Comparison of ENCODE assay signal across 1 cellular context in the genomic region with DNA sequence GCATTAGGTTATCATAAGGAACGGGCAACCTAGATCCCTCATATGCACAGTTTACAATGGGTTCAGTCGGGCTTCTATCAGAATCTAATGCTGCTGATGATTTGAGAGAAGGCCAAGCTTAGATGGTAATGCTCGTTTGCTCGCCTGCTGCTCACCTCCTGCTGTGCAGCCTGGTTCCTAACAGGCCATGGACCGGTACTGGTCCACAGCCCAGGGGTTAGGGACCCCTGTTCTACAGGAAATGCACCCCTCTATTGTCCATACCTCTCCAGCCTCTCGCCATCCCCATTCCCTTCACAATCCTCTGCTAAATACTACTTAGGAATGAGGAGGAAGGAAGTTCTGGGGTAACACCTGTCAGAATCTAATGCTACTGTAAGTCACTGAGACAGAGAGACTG.
TF ChIP-seq lines count a peak whose summit lies in the region.

No MANE protein-coding gene starts in this region.

TF ChIP-seq in IMR-90, 13 proteins besides CTCF, POLR2A, EP300 and RAD21:
- TF ChIP-seq MXI1 (IDR thresholded peaks at IDR 0.05; ENCODE audit: borderline replicate concordance, low read depth, low read length) (no peak), BHLHE40 (IDR thresholded peaks at IDR 0.05; ENCODE audit: low read depth, low read length) (no peak), CHD1 (IDR thresholded peaks at IDR 0.05; ENCODE audit: low read depth, low read length) (no peak), SMC3 (IDR thresholded peaks at IDR 0.05; ENCODE audit: low read depth, low read length) (no peak), NFE2L2 (IDR thresholded peaks at IDR 0.05; ENCODE audit: low read depth, low read length) (no peak), CEBPB (IDR thresholded peaks at IDR 0.05; ENCODE audit: low read depth, low read length) (no peak), FOS (IDR thresholded peaks at IDR 0.05; ENCODE audit: low read depth, low read length) (no peak), RCOR1 (IDR thresholded peaks at IDR 0.05; ENCODE audit: insufficient replicate concordance, low read length) (no peak), RFX5 (IDR thresholded peaks at IDR 0.05; ENCODE audit: low read depth, low read length) (no peak), MAZ (IDR thresholded peaks at IDR 0.05; ENCODE audit: borderline replicate concordance, low read depth, low read length) (no peak)
- TF ChIP-seq, protein P1, sequence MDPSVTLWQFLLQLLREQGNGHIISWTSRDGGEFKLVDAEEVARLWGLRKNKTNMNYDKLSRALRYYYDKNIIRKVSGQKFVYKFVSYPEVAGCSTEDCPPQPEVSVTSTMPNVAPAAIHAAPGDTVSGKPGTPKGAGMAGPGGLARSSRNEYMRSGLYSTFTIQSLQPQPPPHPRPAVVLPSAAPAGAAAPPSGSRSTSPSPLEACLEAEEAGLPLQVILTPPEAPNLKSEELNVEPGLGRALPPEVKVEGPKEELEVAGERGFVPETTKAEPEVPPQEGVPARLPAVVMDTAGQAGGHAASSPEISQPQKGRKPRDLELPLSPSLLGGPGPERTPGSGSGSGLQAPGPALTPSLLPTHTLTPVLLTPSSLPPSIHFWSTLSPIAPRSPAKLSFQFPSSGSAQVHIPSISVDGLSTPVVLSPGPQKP (IDR thresholded peaks at IDR 0.05; ENCODE audit: borderline replicate concordance, low read depth, low read length): no peak
- TF ChIP-seq, protein P2, sequence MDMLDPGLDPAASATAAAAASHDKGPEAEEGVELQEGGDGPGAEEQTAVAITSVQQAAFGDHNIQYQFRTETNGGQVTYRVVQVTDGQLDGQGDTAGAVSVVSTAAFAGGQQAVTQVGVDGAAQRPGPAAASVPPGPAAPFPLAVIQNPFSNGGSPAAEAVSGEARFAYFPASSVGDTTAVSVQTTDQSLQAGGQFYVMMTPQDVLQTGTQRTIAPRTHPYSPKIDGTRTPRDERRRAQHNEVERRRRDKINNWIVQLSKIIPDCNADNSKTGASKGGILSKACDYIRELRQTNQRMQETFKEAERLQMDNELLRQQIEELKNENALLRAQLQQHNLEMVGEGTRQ (IDR thresholded peaks at IDR 0.05; ENCODE audit: low read depth, low read length): no peak
